Comparison of ENCODE assay signal across 20 cellular contexts in genomic region chr12:57474430-57474829, GRCh38. TPM values are rescaled to one million over a fixed set of nuclear protein-coding genes. Genes with fewer than 3 reads are reported as not detected.
A peak's percentile ranks its signal among the peaks of the same experiment; 100 is the strongest.
DNase-seq lines count a peak whose midpoint lies in the region; ATAC-seq, FAIRE-seq and TF ChIP-seq lines count a peak whose summit lies in the region.
"Had no signal": no experiment of that assay in that cellular context is flagged by ENCODE, and none has a peak within 500 bp of the region (broad histone marks: within the 10 kb centered on the region; RNA-seq: fewer than 3 reads in every experiment).

No MANE protein-coding gene starts in this region.

- H4K20me1 ChIP-seq in Loucy (ENCODE audit: insufficient read depth, low read length, poor library complexity, severe bottlenecking) (peaks cover 3% of the 10 kb centered on the region), K562 (replicated peaks; ENCODE audit: control insufficient read depth, insufficient read depth, low read length) (no peaks in the 10 kb centered on the region)

- peaks cover 65% of the 10 kb centered on the region for H3K36me3 Mint-ChIP-seq in activated CD4-positive, alpha-beta T cell treated with anti-CD3 and anti-CD28 coated beads, Interleukin-2, amount 10 ng/mL, durations not matched to agents 7 days and 5 days (ENCODE audit: low read depth)
- H3K36me3 Mint-ChIP-seq in osteocyte (ENCODE audit: unreplicated experiment) = no peaks in the 10 kb centered on the region

- no peaks in the 10 kb centered on the region for H3K27me3 ChIP-seq in Loucy (ENCODE audit: insufficient read depth, low read length, poor library complexity, severe bottlenecking)
- H3K27me3 ChIP-seq in K562 (ENCODE audit: control insufficient read depth in 2 of 2, insufficient read depth in 2 of 2, low read length in 2 of 2) = peaks cover 2 to 21% of the 10 kb centered on the region in 2 experiments; a peak in 4 of 5 replicates
- H3K27me3 ChIP-seq in stomach = peaks cover 0 to 94% (median 45%) of the 10 kb centered on the region in 3 donors
- peaks cover 8 to 97% (median 18%) of the 10 kb centered on the region in 4 donors for H3K27me3 ChIP-seq in esophagus squamous epithelium

- peaks cover 51% of the 10 kb centered on the region for H3K4me1 Mint-ChIP-seq in activated CD4-positive, alpha-beta T cell treated with anti-CD3 and anti-CD28 coated beads, Interleukin-2, amount 10 ng/mL, durations not matched to agents 7 days and 5 days
- peaks cover 9% of the 10 kb centered on the region for H3K4me1 Mint-ChIP-seq in osteocyte (ENCODE audit: unreplicated experiment)

- H3K27ac Mint-ChIP-seq in activated CD4-positive, alpha-beta T cell treated with anti-CD3 and anti-CD28 coated beads, Interleukin-2, amount 10 ng/mL, durations not matched to agents 7 days and 5 days = peak overlapping the region; percentile 47
- no peak overlapping the region for H3K27ac Mint-ChIP-seq in osteocyte (ENCODE audit: unreplicated experiment)

- no peaks in the 10 kb centered on the region for H3K9me2 ChIP-seq in Loucy (replicated peaks; ENCODE audit: low read depth, low read length)

- H3K4me2 ChIP-seq in Loucy (ENCODE audit: low read depth, low read length, poor library complexity, severe bottlenecking) = peak overlapping the region; percentile 36
- peak overlapping the region; percentile 5; the same call in 1 of the 2 replicates for H3K4me2 ChIP-seq in K562 (ENCODE audit: insufficient read depth, low read length)

- H3K4me3 ChIP-seq in Loucy (ENCODE audit: low read length, poor library complexity, severe bottlenecking) = no peak overlapping the region
- no peak overlapping the region for H3K4me3 ChIP-seq in K562
- no peak overlapping the region for H3K4me3 ChIP-seq in stomach
- no peak overlapping the region for H3K4me3 ChIP-seq in esophagus squamous epithelium

- no peaks in the 10 kb centered on the region for H3K27me3 Mint-ChIP-seq in activated CD4-positive, alpha-beta T cell treated with anti-CD3 and anti-CD28 coated beads, Interleukin-2, amount 10 ng/mL, durations not matched to agents 7 days and 5 days
- H3K27me3 Mint-ChIP-seq in osteocyte (ENCODE audit: unreplicated experiment) = peaks cover 43% of the 10 kb centered on the region

- DNase-seq in activated CD4-positive, alpha-beta T cell treated with anti-CD3 and anti-CD28 coated beads, Interleukin-2, amount 10 ng/mL, durations not matched to agents 7 days and 5 days = no peak
- DNase-seq in activated CD4-positive, alpha-beta T cell treated with anti-CD3 and anti-CD28 coated beads for 48 hours = no peak
- peak in 1 of 4 experiments; percentile 65 for DNase-seq in K562 (ENCODE audit: extremely low read depth in 1 of 4, low spot score in 3 of 4)
- no peak for DNase-seq in osteocyte (ENCODE audit: extremely low spot score, unreplicated experiment)
- no peak for DNase-seq in Right ventricle myocardium superior
- DNase-seq in stomach = no peak
- no peak for DNase-seq in esophagus squamous epithelium (lab: John Stamatoyannopoulos, UW)
- DNase-seq: activated gamma-delta T cell treated with Interleukin-2 at 50 U/mL for 16 hours; foreskin melanocyte; Karpas-422; NCI-H1694; NCI-H510A treated with DMSO at 0.1 percent for 48 hours; stimulated activated CD4-positive, alpha-beta T cell treated with anti-CD3 and anti-CD28 coated beads, Interleukin-1b, Interleukin-23, amount 100 ng/mL, for 48 hours; transverse colon had no signal

- peak overlapping the region; percentile 49 for H3K4me3 Mint-ChIP-seq in activated CD4-positive, alpha-beta T cell treated with anti-CD3 and anti-CD28 coated beads, Interleukin-2, amount 10 ng/mL, durations not matched to agents 7 days and 5 days
- H3K4me3 Mint-ChIP-seq in osteocyte (ENCODE audit: unreplicated experiment) = peak overlapping the region; percentile 33

- TF ChIP-seq POLR2A in K562 (conservative IDR thresholded peaks at IDR 0.05) = no peak
- no peak for TF ChIP-seq POLR2A in stomach (IDR thresholded peaks at IDR 0.05)
- no peak for TF ChIP-seq POLR2A in esophagus squamous epithelium (IDR thresholded peaks at IDR 0.05)

- peak; percentile 88 for FAIRE-seq in K562 (lab: Jason Lieb, UNC)
- FAIRE-seq: GM18507 had no signal

- no peak overlapping the region for H2AFZ ChIP-seq in Loucy (ENCODE audit: low read length)
- no peak overlapping the region for H2AFZ ChIP-seq in K562 (ENCODE audit: low read depth, low read length)

- TF ChIP-seq CTCF in Loucy (conservative IDR thresholded peaks at IDR 0.05; ENCODE audit: low read length) (no peak), K562 (IDR thresholded peaks at IDR 0.05 in 2 of 3, conservative IDR thresholded peaks at IDR 0.05 in 1 of 3; ENCODE audit: insufficient read depth in 2 of 3, low read depth in 1 of 3, low read length in 3 of 3) (no peak), osteocyte (IDR thresholded peaks at IDR 0.05) (no peak), stomach (IDR thresholded peaks at IDR 0.05) (no peak), esophagus squamous epithelium (IDR thresholded peaks at IDR 0.05) (no peak)

- POLR2A ChIA-PET in activated CD4-positive, alpha-beta T cell treated with anti-CD3 and anti-CD28 coated beads, Interleukin-2, amount 10 ng/mL, durations not matched to agents 7 days and 5 days (lab: Charles Lee) = interaction anchor here (0.6 kb wide), 1 partner anchor 79 kb away, joined by 3 read pairs; no protein-coding TSS in a partner anchor
- POLR2A ChIA-PET in K562 (lab: Yijun Ruan, JAX) = interaction anchor here (0.6 to 1.9 kb wide), 10 partner anchors 9 to 486 kb away, joined by 3 to 7 read pairs (median 4); partner anchors contain the start of gene INHBE

- no peaks in the 10 kb centered on the region for H3K9me1 ChIP-seq in K562 (ENCODE audit: control insufficient read depth, insufficient read depth, low read length)

- H3K9ac ChIP-seq in Loucy (ENCODE audit: low read depth, low read length, poor library complexity, severe bottlenecking) (no peak overlapping the region), K562 (ENCODE audit: insufficient read depth in 1 of 2, low read depth in 2 of 2, low read length in 2 of 2) (peak overlapping the region in 1 of 2 experiments; percentile 69; a peak in 2 of 4 replicates)

- TF ChIP-seq RAD21 in K562 (CRISPR knock-in tag; conservative IDR thresholded peaks at IDR 0.05 in 1 of 2, IDR thresholded peaks at IDR 0.05 in 1 of 2) = no peak

- intact Hi-C loops in K562 (cut with micrococcal nuclease) (no loop called here), Right ventricle myocardium superior (cut with DNase I) (loop anchor here (10.0 kb wide), 1 partner anchor 150 kb away; no protein-coding TSS in a partner anchor), stomach (cut with DNase I; ENCODE audit: low total_unique reads) (no loop called here), esophagus squamous epithelium (cut with DNase I) (no loop called here)

- H3K9me3 Mint-ChIP-seq in activated CD4-positive, alpha-beta T cell treated with anti-CD3 and anti-CD28 coated beads, Interleukin-2, amount 10 ng/mL, durations not matched to agents 7 days and 5 days = no peaks in the 10 kb centered on the region
- no peaks in the 10 kb centered on the region for H3K9me3 Mint-ChIP-seq in osteocyte (ENCODE audit: unreplicated experiment)

- H3K9me3 ChIP-seq in Loucy (ENCODE audit: insufficient read depth, low read depth, low read length) (no peaks in the 10 kb centered on the region), K562 (replicated peaks; ENCODE audit: control insufficient read depth, insufficient read depth, low read depth, low read length) (no peaks in the 10 kb centered on the region), stomach (no peaks in the 10 kb centered on the region), esophagus squamous epithelium (no peaks in the 10 kb centered on the region)
- H3K9me3 ChIP-seq: right atrium auricular region, transverse colon had no signal

- H3K36me3 ChIP-seq in Loucy (ENCODE audit: insufficient read depth, low read length) (peaks cover 7% of the 10 kb centered on the region; the same call in 1 of the 2 replicates), K562 (ENCODE audit: control insufficient read depth, insufficient read depth, low read length) (no peaks in the 10 kb centered on the region), stomach (peaks cover 0 to 32% (median 5%) of the 10 kb centered on the region in 4 donors), esophagus squamous epithelium (no peaks in the 10 kb centered on the region)
- H3K36me3 ChIP-seq: right atrium auricular region, transverse colon had no signal

- peaks cover 42% of the 10 kb centered on the region for H3K4me1 ChIP-seq in Loucy (ENCODE audit: insufficient read depth, low read length, poor library complexity, severe bottlenecking)
- peaks cover 40 to 54% of the 10 kb centered on the region in 2 experiments for H3K4me1 ChIP-seq in K562 (replicated peaks in 1 of 2; ENCODE audit: control insufficient read depth in 2 of 2, insufficient read depth in 2 of 2, low read length in 2 of 2)
- peaks cover 17 to 35% (median 23%) of the 10 kb centered on the region in 4 donors for H3K4me1 ChIP-seq in stomach
- H3K4me1 ChIP-seq in esophagus squamous epithelium = peaks cover 16 to 28% (median 18%) of the 10 kb centered on the region in 3 donors

- 21% methylated on average over 8 of the region's 8 CpGs for WGBS in K562 (ENCODE audit: insufficient coverage, low coverage, missing lambda C conversion rate)
- 46 to 77% (median 58%) methylated on average over 8 of the region's 8 CpGs for WGBS in stomach, 5 donors
- WGBS in esophagus squamous epithelium, 2 donors = 75 to 88% methylated on average over 8 of the region's 8 CpGs

- CTCF ChIA-PET in activated CD4-positive, alpha-beta T cell treated with anti-CD3 and anti-CD28 coated beads, Interleukin-2, amount 10 ng/mL, durations not matched to agents 7 days and 5 days (lab: Charles Lee) = interaction anchor here (0.5 to 2.4 kb wide), 8 partner anchors 10 to 232 kb away, joined by 3 to 14 read pairs (median 4); partner anchors contain the start of genes DCTN2 and GLI1
- CTCF ChIA-PET in K562 (lab: Yijun Ruan, JAX; ENCODE audit: low intra/inter-chr PET ratio) = no interaction called here

- H3K79me2 ChIP-seq in Loucy (ENCODE audit: insufficient read depth, low read length) (peaks cover 54% of the 10 kb centered on the region), K562 (ENCODE audit: control insufficient read depth, insufficient read depth, low read length) (no peaks in the 10 kb centered on the region)

- no peaks in the 10 kb centered on the region for H3F3A ChIP-seq in Loucy (ENCODE audit: low read depth)

- H3K27ac ChIP-seq in K562 (ENCODE audit: extremely low read depth, low read depth, low read length) (no peak overlapping the region), stomach (no peak overlapping the region), esophagus squamous epithelium (no peak overlapping the region)
- H3K27ac ChIP-seq: right atrium auricular region, transverse colon had no signal

- no peak for TF ChIP-seq EP300 in K562 (IDR thresholded peaks at IDR 0.05; ENCODE audit: low read length)
- no peak for TF ChIP-seq EP300 in stomach (IDR thresholded peaks at IDR 0.05)

- in situ Hi-C loops in K562 (cut with MboI) = no loop called here

- peak; percentile 29; the same call in 2 of the 3 replicates for ATAC-seq in K562
- ATAC-seq in Right ventricle myocardium superior (ENCODE audit: poor library complexity) = no peak
- ATAC-seq: Panc1 had no signal

- no TSS peak for BruUV-seq in K562 (replicated peaks; lab: Mats Ljungman, UMichigan)

RNA-seq across cellular contexts. Expression of gene ARHGAP9, which starts 5.2 kb away (rescaled TPM):
- total RNA-seq in activated CD4-positive, alpha-beta T cell treated with anti-CD3 and anti-CD28 coated beads, Interleukin-2, amount 10 ng/mL, durations not matched to agents 7 days and 5 days = 100 to 1,000 TPM; 218 to 259 TPM
- total RNA-seq in K562 (2011; cell fraction: chromatin; rRNA removed; ENCODE audit: low replicate concordance) = 8.4 and 15.8 TPM in 2 replicates
- 5.3 and 7.2 TPM in 2 replicates for total RNA-seq in K562 (2011; cell fraction: nucleolus; rRNA removed)
- total RNA-seq in K562 (2011; cell fraction: nucleoplasm; rRNA removed) = 7.3 and 8.5 TPM in 2 replicates
- total RNA-seq in K562 (2014; rRNA removed) = 3.8 and 4.6 TPM in 2 replicates
- total RNA-seq in K562 (2014; rRNA removed; fragmentation: Illumina TruSeq; extraction: Trizol) = 3.1 and 4.2 TPM in 2 replicates
- total RNA-seq in K562 (2015; rRNA removed; fragmentation: Illumina TruSeq; extraction: Trizol) = 5.1 and 5.8 TPM in 2 replicates
- total RNA-seq in K562 (2021) = 5.9 and 6.0 TPM in 2 replicates
- 6.5 and 22.7 TPM in 2 replicates for polyA plus RNA-seq in K562 (2011; rRNA removed)
- polyA plus RNA-seq in K562 (2011; cell fraction: cytosol; rRNA removed) = 7.6 and 14.0 TPM in 2 replicates
- 53.3 and 109 TPM in 2 replicates for polyA plus RNA-seq in K562 (2011; cell fraction: nucleus; rRNA removed)
- polyA plus RNA-seq in K562 (2012) = 5.2 and 15.6 TPM in 2 replicates
- polyA plus RNA-seq in K562 (2014; fragmentation: Illumina TruSeq; extraction: Trizol) = 5.4 and 6.5 TPM in 2 replicates
- 1 to 10 TPM; 1.5 to 2.0 TPM for polyA plus RNA-seq in K562 (2014; fragmentation: Nextera tagmentation; extraction: Ambion mirVana)
- 3.3 and 10.2 TPM in 2 replicates for polyA plus RNA-seq in K562 (2014; rRNA removed)
- polyA minus RNA-seq in K562 (2011; rRNA and poly(A)+ RNA removed) = 2.8 and 7.2 TPM in 2 replicates
- polyA minus RNA-seq in K562 (2011; cell fraction: cytosol; rRNA and poly(A)+ RNA removed) = 1.5 and 8.5 TPM in 2 replicates
- polyA minus RNA-seq in K562 (2011; cell fraction: nucleus; rRNA and poly(A)+ RNA removed) = 4.3 and 13.0 TPM in 2 replicates
- 1.5 and 2.1 TPM in 2 replicates for total RNA-seq in osteocyte
- 4.1 TPM for total RNA-seq in Right ventricle myocardium superior
- 10 to 100 TPM in 1 of 5 donors, 1 to 10 TPM in 3, not detected in 1; 2.3 to 28.1 (median 5.8) TPM for total RNA-seq in stomach
- 10 to 100 TPM in 1 of 3 donors, 1 to 10 TPM in 2; 5.8 to 11.1 (median 7.5) TPM for polyA plus RNA-seq in stomach
- 10 to 100 TPM in 2 of 4 donors, 1 to 10 TPM in 2; 4.5 to 20.4 (median 11.3) TPM for total RNA-seq in esophagus squamous epithelium

RNA-seq across cellular contexts. Expression of gene MARS1, which starts 13.4 kb away (rescaled TPM):
- 100 to 1,000 TPM; 214 to 247 TPM for total RNA-seq in activated CD4-positive, alpha-beta T cell treated with anti-CD3 and anti-CD28 coated beads, Interleukin-2, amount 10 ng/mL, durations not matched to agents 7 days and 5 days
- 823 and 1,075 TPM in 2 replicates for total RNA-seq in K562 (2011; cell fraction: chromatin; rRNA removed; ENCODE audit: low replicate concordance)
- 517 and 536 TPM in 2 replicates for total RNA-seq in K562 (2011; cell fraction: nucleolus; rRNA removed)
- total RNA-seq in K562 (2011; cell fraction: nucleoplasm; rRNA removed) = 605 and 612 TPM in 2 replicates
- total RNA-seq in K562 (2014; rRNA removed) (231 and 232 TPM in 2 replicates), K562 (2014; rRNA removed; fragmentation: Illumina TruSeq; extraction: Trizol) (220 and 245 TPM in 2 replicates), K562 (2015; rRNA removed; fragmentation: Illumina TruSeq; extraction: Trizol) (158 and 169 TPM in 2 replicates), K562 (2021) (339 and 382 TPM in 2 replicates), osteocyte (364 and 401 TPM in 2 replicates), Right ventricle myocardium superior (63.5 TPM), stomach (1,000 to 10,000 TPM in 1 of 5 donors, 100 to 1,000 TPM in 1, 10 to 100 TPM in 3; 37.3 to 1,821 (median 71.6) TPM), esophagus squamous epithelium (10 to 100 TPM; 54.2 to 94.6 (median 69.6) TPM)
- polyA plus RNA-seq in K562 (2011; rRNA removed) (145 and 271 TPM in 2 replicates), K562 (2014; fragmentation: Illumina TruSeq; extraction: Trizol) (298 and 362 TPM in 2 replicates), K562 (2014; fragmentation: Nextera tagmentation; extraction: Ambion mirVana) (100 to 1,000 TPM; 117 to 168 TPM), K562 (2014; rRNA removed) (221 and 229 TPM in 2 replicates), stomach (10 to 100 TPM; 35.1 to 91.2 (median 51.8) TPM)
- polyA plus RNA-seq in K562 (2011; cell fraction: cytosol; rRNA removed) = 137 and 183 TPM in 2 replicates
- polyA plus RNA-seq in K562 (2011; cell fraction: nucleus; rRNA removed) = 838 and 1,308 TPM in 2 replicates
- polyA plus RNA-seq in K562 (2012) = 210 and 555 TPM in 2 replicates
- polyA minus RNA-seq in K562 (2011; rRNA and poly(A)+ RNA removed) = 171 and 257 TPM in 2 replicates
- 105 and 116 TPM in 2 replicates for polyA minus RNA-seq in K562 (2011; cell fraction: cytosol; rRNA and poly(A)+ RNA removed)
- polyA minus RNA-seq in K562 (2011; cell fraction: nucleus; rRNA and poly(A)+ RNA removed) = 226 and 398 TPM in 2 replicates

RNA-seq across cellular contexts. Expression of gene GLI1, which starts 14.8 kb away (rescaled TPM):
- under 1 TPM; 0.52 to 0.94 TPM for total RNA-seq in activated CD4-positive, alpha-beta T cell treated with anti-CD3 and anti-CD28 coated beads, Interleukin-2, amount 10 ng/mL, durations not matched to agents 7 days and 5 days
- total RNA-seq in K562 (2011; cell fraction: chromatin; rRNA removed; ENCODE audit: low replicate concordance) = 1.4 and 2.9 TPM in 2 replicates
- 1.0 and 1.3 TPM in 2 replicates for total RNA-seq in K562 (2011; cell fraction: nucleolus; rRNA removed)
- total RNA-seq in K562 (2011; cell fraction: nucleoplasm; rRNA removed) = 2.0 and 2.7 TPM in 2 replicates
- total RNA-seq in K562 (2014; rRNA removed) (0.33 and 0.41 TPM in 2 replicates), K562 (2014; rRNA removed; fragmentation: Illumina TruSeq; extraction: Trizol) (0.76 and 0.80 TPM in 2 replicates), K562 (2015; rRNA removed; fragmentation: Illumina TruSeq; extraction: Trizol) (0.30 and 2.2 TPM in 2 replicates), K562 (2021) (2.1 and 3.7 TPM in 2 replicates), osteocyte (3.5 and 7.7 TPM in 2 replicates), Right ventricle myocardium superior (0.56 TPM), stomach (1 to 10 TPM in 1 of 5 donors, under 1 TPM in 4; 0.14 to 4.0 (median 0.58) TPM), esophagus squamous epithelium (under 1 TPM in 2 of 4 donors, not detected in 2; 0.09 to 0.48 TPM)
- polyA plus RNA-seq in K562 (2011; rRNA removed) (0.33 and 1.1 TPM in 2 replicates), K562 (2014; fragmentation: Illumina TruSeq; extraction: Trizol) (0.61 and 0.80 TPM in 2 replicates), K562 (2014; fragmentation: Nextera tagmentation; extraction: Ambion mirVana) (under 1 TPM; 0.24 to 0.31 TPM), K562 (2014; rRNA removed) (0.51 and 0.64 TPM in 2 replicates), stomach (1 to 10 TPM in 2 of 3 donors, under 1 TPM in 1; 0.53 to 2.7 (median 1.7) TPM)
- polyA plus RNA-seq in K562 (2011; cell fraction: cytosol; rRNA removed) = 0.63 and 0.64 TPM in 2 replicates
- polyA plus RNA-seq in K562 (2011; cell fraction: nucleus; rRNA removed) = 2.0 and 3.7 TPM in 2 replicates
- 2.2 and 3.2 TPM in 2 replicates for polyA plus RNA-seq in K562 (2012)
- polyA minus RNA-seq in K562 (2011; rRNA and poly(A)+ RNA removed) = 0.36 and 0.81 TPM in 2 replicates
- polyA minus RNA-seq in K562 (2011; cell fraction: cytosol; rRNA and poly(A)+ RNA removed) = not detected in 2 replicates
- 0.33 and 0.81 TPM in 2 replicates for polyA minus RNA-seq in K562 (2011; cell fraction: nucleus; rRNA and poly(A)+ RNA removed)

RNA-seq across cellular contexts. Expression of gene INHBE, which starts 19.3 kb away (rescaled TPM):
- total RNA-seq in activated CD4-positive, alpha-beta T cell treated with anti-CD3 and anti-CD28 coated beads, Interleukin-2, amount 10 ng/mL, durations not matched to agents 7 days and 5 days = not detected
- 6.1 and 10.9 TPM in 2 replicates for total RNA-seq in K562 (2011; cell fraction: chromatin; rRNA removed; ENCODE audit: low replicate concordance)
- total RNA-seq in K562 (2011; cell fraction: nucleolus; rRNA removed) = 23.7 and 26.8 TPM in 2 replicates
- 12.3 and 17.1 TPM in 2 replicates for total RNA-seq in K562 (2011; cell fraction: nucleoplasm; rRNA removed)
- total RNA-seq in K562 (2014; rRNA removed) = 8.2 and 12.2 TPM in 2 replicates
- total RNA-seq in K562 (2014; rRNA removed; fragmentation: Illumina TruSeq; extraction: Trizol) = 5.6 and 7.3 TPM in 2 replicates
- total RNA-seq in K562 (2015; rRNA removed; fragmentation: Illumina TruSeq; extraction: Trizol) = 0.94 and 1.2 TPM in 2 replicates
- total RNA-seq in K562 (2021) = 8.6 and 9.4 TPM in 2 replicates
- 1.7 and 4.7 TPM in 2 replicates for polyA plus RNA-seq in K562 (2011; rRNA removed)
- polyA plus RNA-seq in K562 (2011; cell fraction: cytosol; rRNA removed) = 4.7 and 6.2 TPM in 2 replicates
- 1.1 and 2.3 TPM in 2 replicates for polyA plus RNA-seq in K562 (2011; cell fraction: nucleus; rRNA removed)
- 4.7 and 106 TPM in 2 replicates for polyA plus RNA-seq in K562 (2012)
- 9.1 and 11.1 TPM in 2 replicates for polyA plus RNA-seq in K562 (2014; fragmentation: Illumina TruSeq; extraction: Trizol)
- 1 to 10 TPM; 1.9 TPM for polyA plus RNA-seq in K562 (2014; fragmentation: Nextera tagmentation; extraction: Ambion mirVana)
- polyA plus RNA-seq in K562 (2014; rRNA removed) = 8.5 and 9.9 TPM in 2 replicates
- 1.7 and 3.4 TPM in 2 replicates for polyA minus RNA-seq in K562 (2011; rRNA and poly(A)+ RNA removed)
- 0.67 and 3.6 TPM in 2 replicates for polyA minus RNA-seq in K562 (2011; cell fraction: cytosol; rRNA and poly(A)+ RNA removed)
- polyA minus RNA-seq in K562 (2011; cell fraction: nucleus; rRNA and poly(A)+ RNA removed) = 1.2 and 2.7 TPM in 2 replicates
- total RNA-seq in osteocyte = 1.0 and 1.3 TPM in 2 replicates
- total RNA-seq in Right ventricle myocardium superior = not detected
- total RNA-seq in stomach = not detected
- not detected for polyA plus RNA-seq in stomach
- not detected for total RNA-seq in esophagus squamous epithelium
- total RNA-seq: lower leg skin, right atrium auricular region, transverse colon had no signal

RNA-seq across cellular contexts. Expression of gene INHBC, which starts 39.8 kb away (rescaled TPM):
- not detected for total RNA-seq in activated CD4-positive, alpha-beta T cell treated with anti-CD3 and anti-CD28 coated beads, Interleukin-2, amount 10 ng/mL, durations not matched to agents 7 days and 5 days
- 0.19 TPM in 1 of 2 replicates, not detected in the other for total RNA-seq in K562 (2011; cell fraction: chromatin; rRNA removed; ENCODE audit: low replicate concordance)
- total RNA-seq in K562 (2011; cell fraction: nucleolus; rRNA removed) = 0.26 and 0.33 TPM in 2 replicates
- total RNA-seq in K562 (2011; cell fraction: nucleoplasm; rRNA removed) = 0.31 and 0.44 TPM in 2 replicates
- not detected in 2 replicates for total RNA-seq in K562 (2014; rRNA removed)
- not detected in 2 replicates for total RNA-seq in K562 (2014; rRNA removed; fragmentation: Illumina TruSeq; extraction: Trizol)
- total RNA-seq in K562 (2015; rRNA removed; fragmentation: Illumina TruSeq; extraction: Trizol) = 0.07 TPM in 1 of 2 replicates, not detected in the other
- total RNA-seq in K562 (2021) = 0.07 TPM in 1 of 2 replicates, not detected in the other
- polyA plus RNA-seq in K562 (2011; rRNA removed) = 0.04 and 0.15 TPM in 2 replicates
- polyA plus RNA-seq in K562 (2011; cell fraction: cytosol; rRNA removed) = 0.19 and 0.34 TPM in 2 replicates
- 0.13 TPM in 1 of 2 replicates, not detected in the other for polyA plus RNA-seq in K562 (2011; cell fraction: nucleus; rRNA removed)
- polyA plus RNA-seq in K562 (2012) = 0.18 and 1.1 TPM in 2 replicates
- polyA plus RNA-seq in K562 (2014; fragmentation: Illumina TruSeq; extraction: Trizol) = not detected in 2 replicates
- polyA plus RNA-seq in K562 (2014; fragmentation: Nextera tagmentation; extraction: Ambion mirVana) = under 1 TPM in 1 of 2 experiments, not detected in 1; 0.17 TPM
- 0.24 TPM in 1 of 2 replicates, not detected in the other for polyA plus RNA-seq in K562 (2014; rRNA removed)
- 0.18 TPM in 1 of 2 replicates, not detected in the other for polyA minus RNA-seq in K562 (2011; rRNA and poly(A)+ RNA removed)
- not detected in 2 replicates for polyA minus RNA-seq in K562 (2011; cell fraction: cytosol; rRNA and poly(A)+ RNA removed)
- 0.27 TPM in 1 of 2 replicates, not detected in the other for polyA minus RNA-seq in K562 (2011; cell fraction: nucleus; rRNA and poly(A)+ RNA removed)
- total RNA-seq in osteocyte = not detected in 2 replicates
- not detected for total RNA-seq in Right ventricle myocardium superior
- under 1 TPM in 1 of 5 donors, not detected in 4; 0.37 TPM for total RNA-seq in stomach
- polyA plus RNA-seq in stomach = not detected
- not detected for total RNA-seq in esophagus squamous epithelium
- total RNA-seq: cardiac septum, lower leg skin, right atrium auricular region, transverse colon had no signal

Comparison
In these comparisons a context has a peak if more than half of its experiments do, and no peak if none do; other contexts are left out.
1. RNA of gene ARHGAP9, which starts 5.2 kb away (total RNA-seq): 218 to 259 TPM in activated CD4-positive, alpha-beta T cell treated with anti-CD3 and anti-CD28 coated beads, Interleukin-2, amount 10 ng/mL, durations not matched to agents 7 days and 5 days; 4.5 to 20.4 TPM in esophagus squamous epithelium, 3.1 to 15.8 TPM in K562, 2.3 to 28.1 TPM in stomach, 4.1 TPM in Right ventricle myocardium superior (single experiment) and 1.5 to 2.1 TPM in osteocyte; every median in the first group is over 4 times any median in the second.